18 cellular contexts compared by ENCODE assay signal in genomic region chr10:34719746-34720145, GRCh38.
A peak's percentile ranks its signal among the peaks of the same experiment; 100 is the strongest.
DNase-seq lines count a peak whose midpoint lies in the region; TF ChIP-seq lines count a peak whose summit lies in the region.
"Had no signal": no experiment of that assay in that cellular context is flagged by ENCODE, and none has a peak within 500 bp of the region (broad histone marks: within the 10 kb centered on the region; RNA-seq: fewer than 3 reads in every experiment).

No MANE protein-coding gene starts in this region.

- TF ChIP-seq CTCF in C4-2B (conservative IDR thresholded peaks at IDR 0.05) (no peak), RWPE1 (conservative IDR thresholded peaks at IDR 0.05; ENCODE audit: low read depth) (no peak), prostate gland (IDR thresholded peaks at IDR 0.05) (no peak)

- no peaks in the 10 kb centered on the region for H3K36me3 ChIP-seq in prostate gland
- H3K36me3 ChIP-seq: BE2C, Peyer's patch had no signal

- DNase-seq in RWPE1 (ENCODE audit: low spot score): peak; percentile 68
- DNase-seq in epithelial cell of prostate (ENCODE audit: low read depth, low spot score): no peak
- DNase-seq in prostate gland (ENCODE audit: low spot score): peak; percentile 35
- DNase-seq in A172 (ENCODE audit: low spot score): no peak
- DNase-seq in stimulated activated naive CD4-positive, alpha-beta T cell (lab: John Stamatoyannopoulos, UW): no peak
- DNase-seq in DMS53 (lab: John Stamatoyannopoulos, UW): no peak
- DNase-seq in effector CD8-positive, alpha-beta T cell (lab: John Stamatoyannopoulos, UW): no peak
- DNase-seq: BE2C, DMS153, H9, Kasumi-1, MV-4-11, NCI-H1436 treated with DMSO at 0.1 percent for 48 hours, NCI-H2081, NCI-H526, Peyer's patch, SHP77 treated with DMSO at 0.1 percent for 48 hours had no signal

- CTCF ChIA-PET in RWPE1 (lab: Yijun Ruan, JAX): interaction anchor here (0.6 kb wide), 1 partner anchor 252 kb away, joined by 3 read pairs; no protein-coding TSS in a partner anchor

- POLR2A ChIA-PET in RWPE1 (lab: Yijun Ruan, JAX; ENCODE audit: low non-redundant PET): no interaction called here

- H3K4me3 ChIP-seq in prostate gland: no peak overlapping the region
- H3K4me3 ChIP-seq: Peyer's patch had no signal

- 0 out of 2 replicates have a peak overlapping the region, but pooled peaks have one; percentile 7 for H3K27ac ChIP-seq in C4-2B
- peak overlapping the region; percentile 87 for H3K27ac ChIP-seq in RWPE1
- H3K27ac ChIP-seq in epithelial cell of prostate: peak overlapping the region; percentile 85
- no peak overlapping the region for H3K27ac ChIP-seq in prostate gland
- H3K27ac ChIP-seq: Peyer's patch had no signal

- no peaks in the 10 kb centered on the region for H3K9me3 ChIP-seq in prostate gland
- H3K9me3 ChIP-seq: BE2C, Peyer's patch had no signal

- no peaks in the 10 kb centered on the region for H3K27me3 ChIP-seq in prostate gland (replicated peaks; ENCODE audit: insufficient read depth)
- H3K27me3 ChIP-seq: BE2C, Peyer's patch had no signal

- H3K4me1 ChIP-seq in prostate gland (replicated peaks): no peaks in the 10 kb centered on the region
- H3K4me1 ChIP-seq: BE2C had no signal

- intact Hi-C loops in prostate gland (cut with DNase I): loop anchor here (5.0 to 10.0 kb wide), 3 partner anchors 55 to 255 kb away; partner anchors contain the start of gene PARD3

- WGBS in prostate gland: 45% methylated on average over 1 of the region's 1 CpG

- TF ChIP-seq POLR2A in prostate gland (IDR thresholded peaks at IDR 0.05): no peak

Comparison
In these comparisons a context has a peak if more than half of its experiments do, and no peak if none do; other contexts are left out.
1. H3K27ac ChIP-seq: peak in C4-2B (single experiment), RWPE1 (single experiment) and epithelial cell of prostate (single experiment); none in prostate gland (0 of 2).
2. DNase-seq: peak in RWPE1 (single experiment) and prostate gland (single experiment); none in epithelial cell of prostate (single experiment), A172 (single experiment), stimulated activated naive CD4-positive, alpha-beta T cell (0 of 6), DMS53 (single experiment) and effector CD8-positive, alpha-beta T cell (single experiment).